22 cellular contexts compared by ENCODE assay signal in the genomic region with DNA sequence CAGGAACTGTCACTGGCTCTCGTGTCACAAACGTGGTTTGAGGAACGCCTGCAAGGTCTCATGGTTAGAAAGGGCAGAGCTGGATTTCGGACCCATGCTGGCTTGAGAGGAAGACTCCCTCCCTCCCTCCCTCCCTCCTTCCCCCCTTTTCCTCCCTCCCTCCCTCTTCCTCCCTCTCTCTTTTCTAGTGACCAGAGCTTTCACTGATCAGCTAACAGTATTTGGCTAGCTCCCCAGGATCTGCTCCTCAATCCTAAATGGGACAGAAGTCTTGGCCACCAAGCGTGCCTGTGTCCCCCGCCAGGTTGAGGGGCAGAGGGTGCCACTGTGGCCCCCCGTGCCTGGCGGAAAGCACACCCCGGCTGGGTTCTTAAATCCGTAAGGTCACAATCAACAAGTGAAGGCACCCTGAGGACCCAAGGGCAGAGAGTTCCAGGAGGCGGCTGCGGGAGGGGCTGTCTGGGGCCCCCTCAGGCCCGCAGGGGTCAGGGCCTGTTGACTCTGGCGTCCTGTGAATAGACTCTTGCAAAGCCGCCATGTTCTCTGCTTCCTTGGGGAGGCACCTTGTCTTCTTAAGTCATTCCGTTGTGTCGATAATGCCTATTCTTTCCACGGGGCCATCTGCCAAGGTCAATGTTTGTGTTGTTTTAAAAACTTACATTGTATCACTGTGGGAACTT. TPM values are rescaled to one million over a fixed set of nuclear protein-coding genes. Genes with fewer than 3 reads are reported as not detected.
DNase-seq lines count a peak whose midpoint lies in the region; ATAC-seq, FAIRE-seq and TF ChIP-seq lines count a peak whose summit lies in the region.
"Had no signal": no experiment of that assay in that cellular context is flagged by ENCODE, and none has a peak within 500 bp of the region (broad histone marks: within the 10 kb centered on the region; RNA-seq: fewer than 3 reads in every experiment).

No MANE protein-coding gene starts in this region.

- H3K36me3 Mint-ChIP-seq in osteocyte (ENCODE audit: unreplicated experiment) (no peaks in the 10 kb centered on the region), nephron progenitor cell (ENCODE audit: low read depth) (no peaks in the 10 kb centered on the region)
- no peaks in the 10 kb centered on the region for H3K36me3 Mint-ChIP-seq in activated naive CD8-positive, alpha-beta T cell treated with anti-CD3 and anti-CD28 coated beads, Interleukin-2, amount 50 U/mL, for 24 hours (ENCODE audit: low read depth)
- H3K36me3 Mint-ChIP-seq: activated CD4-positive, alpha-beta memory T cell treated with anti-CD3 and anti-CD28 coated beads for 36 hours; CD8-positive, alpha-beta T cell; immature natural killer cell; naive B cell; T-cell had no signal

- H3K9me3 ChIP-seq in left ventricle myocardium inferior (replicated peaks) (peaks cover 2% of the 10 kb centered on the region), esophagus squamous epithelium (no peaks in the 10 kb centered on the region)
- H3K9me3 ChIP-seq: body of pancreas, esophagus muscularis mucosa, thyroid gland had no signal

- TF ChIP-seq CTCF in left ventricle myocardium inferior (IDR thresholded peaks at IDR 0.05; ENCODE audit: borderline replicate concordance) (no peak), esophagus squamous epithelium (IDR thresholded peaks at IDR 0.05) (no peak), osteocyte (IDR thresholded peaks at IDR 0.05) (no peak), nephron progenitor cell (IDR thresholded peaks at IDR 0.05) (no peak)

- H3K9me3 Mint-ChIP-seq in osteocyte (ENCODE audit: unreplicated experiment) (peaks cover under 1% of the 10 kb centered on the region), nephron progenitor cell (peaks cover under 1% of the 10 kb centered on the region)
- H3K9me3 Mint-ChIP-seq in activated naive CD8-positive, alpha-beta T cell treated with anti-CD3 and anti-CD28 coated beads, Interleukin-2, amount 50 U/mL, for 24 hours = no peaks in the 10 kb centered on the region
- H3K9me3 Mint-ChIP-seq: activated CD4-positive, alpha-beta memory T cell treated with anti-CD3 and anti-CD28 coated beads for 36 hours; immature natural killer cell; T-cell had no signal

- DNase-seq in Right ventricle myocardium superior (no peak), left ventricle myocardium inferior (no peak), esophagus squamous epithelium (lab: John Stamatoyannopoulos, UW) (no peak), osteocyte (ENCODE audit: extremely low spot score, unreplicated experiment) (no peak), NCI-H2196 (lab: John Stamatoyannopoulos, UW; ENCODE audit: unreplicated experiment) (no peak), H54 (ENCODE audit: insufficient read length, low spot score) (no peak), nephron progenitor cell (no peak)
- no peak for DNase-seq in activated naive CD8-positive, alpha-beta T cell treated with anti-CD3 and anti-CD28 coated beads, Interleukin-2, amount 50 U/mL, for 24 hours
- DNase-seq: activated CD4-positive, alpha-beta memory T cell treated with anti-CD3 and anti-CD28 coated beads for 36 hours; activated naive CD4-positive, alpha-beta T cell treated with Interleukin-2 at 50 U/mL for 16 hours; body of pancreas; CD8-positive, alpha-beta T cell; DMS79; glutamatergic neuron; GM23248; immature natural killer cell; naive B cell; NCI-H187 treated with DMSO at 0.1 percent for 48 hours; T-cell; WERI-Rb-1 had no signal

- 41 to 57% methylated on average over 10 to 15 of the region's 18 CpGs for WGBS in esophagus squamous epithelium, 2 donors

- peak; percentile 50 for ATAC-seq in Right ventricle myocardium superior (ENCODE audit: poor library complexity)
- no peak for ATAC-seq in activated naive CD8-positive, alpha-beta T cell treated with anti-CD3 and anti-CD28 coated beads, Interleukin-2, amount 50 U/mL, for 24 hours
- ATAC-seq: body of pancreas; CD8-positive, alpha-beta T cell; T-cell had no signal

- H3K4me1 Mint-ChIP-seq in osteocyte (ENCODE audit: unreplicated experiment) = peaks cover 32% of the 10 kb centered on the region
- H3K4me1 Mint-ChIP-seq in activated naive CD8-positive, alpha-beta T cell treated with anti-CD3 and anti-CD28 coated beads, Interleukin-2, amount 50 U/mL, for 24 hours = no peaks in the 10 kb centered on the region
- H3K4me1 Mint-ChIP-seq in nephron progenitor cell = peaks cover 13% of the 10 kb centered on the region
- H3K4me1 Mint-ChIP-seq: immature natural killer cell, naive B cell, T-cell had no signal

- peaks cover 24% of the 10 kb centered on the region for H3K27me3 ChIP-seq in left ventricle myocardium inferior (ENCODE audit: low read depth)
- no peaks in the 10 kb centered on the region for H3K27me3 ChIP-seq in esophagus squamous epithelium
- H3K27me3 ChIP-seq: body of pancreas, esophagus muscularis mucosa, thyroid gland had no signal

- H3K27ac ChIP-seq in left ventricle myocardium inferior (replicated peaks) (no peak overlapping the region), esophagus squamous epithelium (peak overlapping the region in 3 of 4 donors; percentile 5 to 36 (median 29))
- H3K27ac ChIP-seq: body of pancreas, esophagus muscularis mucosa, GM23248, thyroid gland, WERI-Rb-1 had no signal

- H3K27ac Mint-ChIP-seq in osteocyte (ENCODE audit: unreplicated experiment) = peak overlapping the region; percentile 4
- no peak overlapping the region for H3K27ac Mint-ChIP-seq in activated naive CD8-positive, alpha-beta T cell treated with anti-CD3 and anti-CD28 coated beads, Interleukin-2, amount 50 U/mL, for 24 hours
- no peak overlapping the region for H3K27ac Mint-ChIP-seq in nephron progenitor cell
- H3K27ac Mint-ChIP-seq: activated CD4-positive, alpha-beta memory T cell treated with anti-CD3 and anti-CD28 coated beads for 36 hours; CD8-positive, alpha-beta T cell; T-cell had no signal

- H3K4me3 ChIP-seq in left ventricle myocardium inferior = no peak overlapping the region
- no peak overlapping the region for H3K4me3 ChIP-seq in esophagus squamous epithelium
- H3K4me3 ChIP-seq: body of pancreas, esophagus muscularis mucosa, GM23248, thyroid gland had no signal

- no peaks in the 10 kb centered on the region for H3K36me3 ChIP-seq in left ventricle myocardium inferior
- H3K36me3 ChIP-seq in esophagus squamous epithelium = no peaks in the 10 kb centered on the region
- H3K36me3 ChIP-seq: esophagus muscularis mucosa, thyroid gland, WERI-Rb-1 had no signal

- H3K27me3 Mint-ChIP-seq in osteocyte (ENCODE audit: unreplicated experiment) (no peaks in the 10 kb centered on the region), nephron progenitor cell (ENCODE audit: low read depth, poor library complexity) (no peaks in the 10 kb centered on the region)
- no peaks in the 10 kb centered on the region for H3K27me3 Mint-ChIP-seq in activated naive CD8-positive, alpha-beta T cell treated with anti-CD3 and anti-CD28 coated beads, Interleukin-2, amount 50 U/mL, for 24 hours

- intact Hi-C loops in Right ventricle myocardium superior (cut with DNase I) (no loop called here), left ventricle myocardium inferior (cut with micrococcal nuclease) (no loop called here), esophagus squamous epithelium (cut with DNase I) (no loop called here)

- H3K4me3 Mint-ChIP-seq in osteocyte (ENCODE audit: unreplicated experiment) (no peak overlapping the region), nephron progenitor cell (no peak overlapping the region)
- no peak overlapping the region for H3K4me3 Mint-ChIP-seq in activated naive CD8-positive, alpha-beta T cell treated with anti-CD3 and anti-CD28 coated beads, Interleukin-2, amount 50 U/mL, for 24 hours
- H3K4me3 Mint-ChIP-seq: activated CD4-positive, alpha-beta memory T cell treated with anti-CD3 and anti-CD28 coated beads for 36 hours; CD8-positive, alpha-beta T cell; immature natural killer cell; naive B cell; T-cell had no signal

- FAIRE-seq in H54 (lab: Jason Lieb, UNC) = no peak

- H3K4me1 ChIP-seq in left ventricle myocardium inferior (no peaks in the 10 kb centered on the region), esophagus squamous epithelium (peaks cover 14 to 27% (median 16%) of the 10 kb centered on the region in 3 donors)
- H3K4me1 ChIP-seq: body of pancreas had no signal

- no peak for TF ChIP-seq POLR2A in esophagus squamous epithelium (IDR thresholded peaks at IDR 0.05)
- TF ChIP-seq POLR2A in H54 (IDR thresholded peaks at IDR 0.05; ENCODE audit: low read depth, low read length) = no peak

RNA-seq across cellular contexts. Expression of a gene that starts 38.9 kb away (rescaled TPM):
- total RNA-seq in Right ventricle myocardium superior = 21.8 TPM
- total RNA-seq in left ventricle myocardium inferior = 28.0 TPM
- total RNA-seq in esophagus squamous epithelium = 10 to 100 TPM; 29.6 to 49.2 (median 32.8) TPM
- 66.9 and 67.0 TPM in 2 replicates for total RNA-seq in osteocyte
